Comparison of ENCODE assay signal across 11 cellular contexts in genomic region chr1:168085401-168085872, GRCh38. TPM values are rescaled to one million over a fixed set of nuclear protein-coding genes. Genes with fewer than 3 reads are reported as not detected.
A peak's percentile ranks its signal among the peaks of the same experiment; 100 is the strongest.
DNase-seq lines count a peak whose midpoint lies in the region; TF ChIP-seq lines count a peak whose summit lies in the region.
"Had no signal": no experiment of that assay in that cellular context is flagged by ENCODE, and none has a peak within 500 bp of the region (broad histone marks: within the 10 kb centered on the region; RNA-seq: fewer than 3 reads in every experiment).

No MANE protein-coding gene starts in this region.

- no peaks in the 10 kb centered on the region for H3K27me3 Mint-ChIP-seq in activated CD4-positive, alpha-beta T cell treated with anti-CD3 and anti-CD28 coated beads, Interleukin-2, amount 10 ng/mL, durations not matched to agents 24 days and 14 days
- H3K27me3 Mint-ChIP-seq: CD4-positive, alpha-beta memory T cell had no signal

- H2AFZ ChIP-seq in OCI-LY7 (ENCODE audit: low read length): no peak overlapping the region

- no peaks in the 10 kb centered on the region for H3K9me3 Mint-ChIP-seq in activated CD4-positive, alpha-beta T cell treated with anti-CD3 and anti-CD28 coated beads, Interleukin-2, amount 10 ng/mL, durations not matched to agents 24 days and 14 days
- H3K9me3 Mint-ChIP-seq: activated naive CD4-positive, alpha-beta T cell treated with anti-CD3 and anti-CD28 coated beads, Interleukin-2, amount 50 U/mL, for 72 hours; CD4-positive, alpha-beta memory T cell had no signal

- H4K20me1 ChIP-seq in OCI-LY7 (ENCODE audit: insufficient read depth, low read length): no peaks in the 10 kb centered on the region; the same call in 1 of the 2 replicates

- no peak for TF ChIP-seq POLR2A in vagina (IDR thresholded peaks at IDR 0.05)

- no peaks in the 10 kb centered on the region for H3K36me3 Mint-ChIP-seq in activated CD4-positive, alpha-beta T cell treated with anti-CD3 and anti-CD28 coated beads, Interleukin-2, amount 10 ng/mL, durations not matched to agents 24 days and 14 days (ENCODE audit: low read depth)
- H3K36me3 Mint-ChIP-seq: activated naive CD4-positive, alpha-beta T cell treated with anti-CD3 and anti-CD28 coated beads, Interleukin-2, amount 50 U/mL, for 72 hours; CD4-positive, alpha-beta memory T cell had no signal

- peaks cover 3% of the 10 kb centered on the region for H3K4me1 Mint-ChIP-seq in activated CD4-positive, alpha-beta T cell treated with anti-CD3 and anti-CD28 coated beads, Interleukin-2, amount 10 ng/mL, durations not matched to agents 24 days and 14 days

- no peaks in the 10 kb centered on the region for H3K79me2 ChIP-seq in OCI-LY7 (ENCODE audit: insufficient read depth, low read depth, low read length)

- intact Hi-C loops in activated CD4-positive, alpha-beta T cell treated with anti-CD3 and anti-CD28 coated beads, Interleukin-2, amount 10 ng/mL, durations not matched to agents 24 days and 14 days (cut with micrococcal nuclease): no loop called here
- intact Hi-C loops in vagina (cut with DNase I) (loop anchor here (10.0 kb wide), 1 partner anchor 49 kb away; the partner anchor contains the start of gene GPR161), posterior vena cava (cut with DNase I) (no loop called here), OCI-LY7 (cut with micrococcal nuclease; ENCODE audit: unreplicated experiment) (loop anchor here (10.0 kb wide), 1 partner anchor 281 kb away; no protein-coding TSS in a partner anchor)

- DNase-seq in activated CD4-positive, alpha-beta T cell treated with anti-CD3 and anti-CD28 coated beads, Interleukin-2, amount 10 ng/mL, durations not matched to agents 24 days and 14 days: peak; percentile 55
- DNase-seq in activated CD4-positive, alpha-beta T cell treated with anti-CD3 and anti-CD28 coated beads, Interleukin-2, amount 50 U/mL, for 1 hour: no peak
- DNase-seq in right atrium auricular region (ENCODE audit: low spot score) (peak; percentile 72), pons (ENCODE audit: low spot score) (peak; percentile 34), vagina (ENCODE audit: extremely low spot score in 2 of 2) (peak in 1 of 2 donors; percentile 90), posterior vena cava (ENCODE audit: low spot score) (no peak), OCI-LY7 (ENCODE audit: low spot score) (no peak)
- no peak for DNase-seq in stimulated activated CD4-positive, alpha-beta T cell treated with anti-CD3 and anti-CD28 coated beads, Interleukin-12 subunit alpha, Interleukin-12 subunit beta, amount 100 ng/mL, for 4 hours

- H3K4me3 Mint-ChIP-seq in activated CD4-positive, alpha-beta T cell treated with anti-CD3 and anti-CD28 coated beads, Interleukin-2, amount 10 ng/mL, durations not matched to agents 24 days and 14 days: no peak overlapping the region
- H3K4me3 Mint-ChIP-seq: CD4-positive, alpha-beta memory T cell had no signal

- no peaks in the 10 kb centered on the region for H3K9me2 ChIP-seq in OCI-LY7 (ENCODE audit: insufficient read depth, low read length)

- H3K27ac ChIP-seq in right atrium auricular region (peak overlapping the region; percentile 47 to 59), vagina (peak overlapping the region; percentile 61), OCI-LY7 (ENCODE audit: low read depth, low read length, poor library complexity, severe bottlenecking) (no peak overlapping the region)
- H3K27ac ChIP-seq: 22Rv1 had no signal

- H3K36me3 ChIP-seq in right atrium auricular region (no peaks in the 10 kb centered on the region), vagina (no peaks in the 10 kb centered on the region), OCI-LY7 (ENCODE audit: insufficient read depth, low read length) (no peaks in the 10 kb centered on the region)

- H3K4me1 ChIP-seq in right atrium auricular region: peaks cover 0 to 42% of the 10 kb centered on the region in 2 donors
- peaks cover 18% of the 10 kb centered on the region for H3K4me1 ChIP-seq in vagina
- no peaks in the 10 kb centered on the region for H3K4me1 ChIP-seq in OCI-LY7 (ENCODE audit: insufficient read depth, low read length, poor library complexity, severe bottlenecking)

- CTCF ChIA-PET in OCI-LY7 (lab: Charles Lee; ENCODE audit: unreplicated experiment): interaction anchor here (1.3 kb wide), 1 partner anchor 17 kb away, joined by 3 read pairs; no protein-coding TSS in a partner anchor

- H3K4me2 ChIP-seq in OCI-LY7 (ENCODE audit: low read length): no peak overlapping the region

- peak overlapping the region in 1 of 2 donors; percentile 7 for H3K4me3 ChIP-seq in right atrium auricular region
- H3K4me3 ChIP-seq in vagina: no peak overlapping the region
- no peak overlapping the region for H3K4me3 ChIP-seq in OCI-LY7 (ENCODE audit: low read depth, low read length, poor library complexity, severe bottlenecking)

- POLR2A ChIA-PET in OCI-LY7 (lab: Charles Lee): no interaction called here

- H3K27me3 ChIP-seq in right atrium auricular region (no peaks in the 10 kb centered on the region), vagina (no peaks in the 10 kb centered on the region)

- TF ChIP-seq CTCF in right atrium auricular region (IDR thresholded peaks at IDR 0.05): no peak
- TF ChIP-seq CTCF in vagina (IDR thresholded peaks at IDR 0.05): no peak
- TF ChIP-seq CTCF in OCI-LY7 (conservative IDR thresholded peaks at IDR 0.05; ENCODE audit: low read length): no peak

- BruUV-seq in OCI-LY7 (replicated peaks; lab: Mats Ljungman, UMichigan): no TSS peak

- no peaks in the 10 kb centered on the region for H3K9me3 ChIP-seq in right atrium auricular region
- no peaks in the 10 kb centered on the region for H3K9me3 ChIP-seq in vagina
- no peaks in the 10 kb centered on the region for H3K9me3 ChIP-seq in OCI-LY7 (ENCODE audit: low read length)

- H3K27ac Mint-ChIP-seq in activated CD4-positive, alpha-beta T cell treated with anti-CD3 and anti-CD28 coated beads, Interleukin-2, amount 10 ng/mL, durations not matched to agents 24 days and 14 days: no peak overlapping the region
- H3K27ac Mint-ChIP-seq: CD4-positive, alpha-beta memory T cell had no signal

RNA-seq across cellular contexts. Expression of gene GPR161, which starts 51.3 kb away (rescaled TPM):
- 0.51 and 0.85 TPM in 2 replicates for total RNA-seq in activated CD4-positive, alpha-beta T cell treated with anti-CD3 and anti-CD28 coated beads, Interleukin-2, amount 10 ng/mL, durations not matched to agents 24 days and 14 days
- total RNA-seq in right atrium auricular region (1 to 10 TPM; 2.9 to 3.2 TPM), vagina (15.7 TPM), posterior vena cava (10 to 100 TPM; 12.9 to 17.7 TPM), OCI-LY7 (2022) (0.15 TPM in 1 of 2 replicates, not detected in the other)
- total RNA-seq in OCI-LY7 (2014; rRNA removed; shearing (Covaris generic)): not detected in 2 replicates

Comparison
In these comparisons a context has a peak if more than half of its experiments do, and no peak if none do; other contexts are left out.
1. DNase-seq: peak in activated CD4-positive, alpha-beta T cell treated with anti-CD3 and anti-CD28 coated beads, Interleukin-2, amount 10 ng/mL, durations not matched to agents 24 days and 14 days (single experiment), right atrium auricular region (single experiment) and pons (single experiment); none in activated CD4-positive, alpha-beta T cell treated with anti-CD3 and anti-CD28 coated beads, Interleukin-2, amount 50 U/mL, for 1 hour (single experiment), stimulated activated CD4-positive, alpha-beta T cell treated with anti-CD3 and anti-CD28 coated beads, Interleukin-12 subunit alpha, Interleukin-12 subunit beta, amount 100 ng/mL, for 4 hours (single experiment), posterior vena cava (single experiment) and OCI-LY7 (single experiment).
2. intact Hi-C loops: an anchor here in vagina (10.0 kb wide) and OCI-LY7 (10.0 kb wide); none called in activated CD4-positive, alpha-beta T cell treated with anti-CD3 and anti-CD28 coated beads, Interleukin-2, amount 10 ng/mL, durations not matched to agents 24 days and 14 days and posterior vena cava.